13 cellular contexts compared by ENCODE assay signal in the genomic region with DNA sequence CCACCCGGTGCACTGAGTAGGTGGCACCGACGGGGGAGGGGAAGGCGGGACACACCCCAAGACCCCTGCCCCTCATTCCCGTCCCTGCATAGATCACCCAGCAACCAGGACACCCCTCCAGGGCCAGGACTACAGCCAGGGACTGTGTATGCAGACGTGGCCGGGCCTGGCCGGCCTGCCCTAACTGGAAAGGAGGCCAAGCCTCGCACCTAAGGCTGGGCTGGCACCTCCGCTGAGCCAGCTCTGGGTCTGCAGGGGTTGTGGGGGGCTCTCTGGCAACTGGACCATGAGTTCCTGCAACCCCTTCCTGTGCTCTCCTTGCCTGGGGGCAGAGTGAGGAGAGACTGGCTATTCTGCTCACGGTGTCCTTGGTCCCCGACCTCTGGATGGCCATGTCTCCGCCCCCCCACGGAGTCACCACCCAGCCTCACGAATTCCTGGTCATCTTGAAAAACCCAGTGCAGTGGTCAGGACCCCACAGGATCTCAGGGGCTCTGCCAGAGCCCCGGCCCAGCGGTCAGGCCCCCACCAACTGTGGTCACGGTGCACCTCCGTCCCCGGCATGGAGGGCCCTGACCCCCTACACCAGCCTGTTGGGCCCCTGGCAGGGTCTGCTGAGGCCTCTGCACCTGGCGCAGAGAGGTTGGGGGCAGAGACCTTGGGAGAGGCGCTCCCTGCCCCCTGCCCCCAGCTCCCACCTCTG. TPM values are rescaled to one million over a fixed set of nuclear protein-coding genes. Genes with fewer than 3 reads are reported as not detected.
DNase-seq lines count a peak whose midpoint lies in the region; ATAC-seq and TF ChIP-seq lines count a peak whose summit lies in the region.
"Had no signal": no experiment of that assay in that cellular context is flagged by ENCODE, and none has a peak within 500 bp of the region (broad histone marks: within the 10 kb centered on the region; RNA-seq: fewer than 3 reads in every experiment).

No MANE protein-coding gene starts in this region.

- H3K9me3 Mint-ChIP-seq in dendritic cell treated with granulocyte-macrophage colony-stimulating factor and Interleukin-4, amounts not matched to agents 40 ng/mL and 50 ng/mL, for 4 days: no peaks in the 10 kb centered on the region
- no peaks in the 10 kb centered on the region for H3K9me3 Mint-ChIP-seq in neural progenitor cell
- H3K9me3 Mint-ChIP-seq: HFFc6 had no signal

- H3K36me3 Mint-ChIP-seq in dendritic cell treated with granulocyte-macrophage colony-stimulating factor and Interleukin-4, amounts not matched to agents 40 ng/mL and 50 ng/mL, for 4 days (ENCODE audit: low read depth): no peaks in the 10 kb centered on the region
- no peaks in the 10 kb centered on the region for H3K36me3 Mint-ChIP-seq in neural progenitor cell

- H2BK15ac ChIP-seq in IMR-90 (ENCODE audit: low read depth, low read length): no peak overlapping the region

- H4K91ac ChIP-seq in IMR-90 (ENCODE audit: insufficient read depth, low read depth, low read length): no peak overlapping the region

- H2AFZ ChIP-seq in SK-N-SH (ENCODE audit: low read depth) (no peak overlapping the region), IMR-90 (replicated peaks; ENCODE audit: low read length, poor library complexity) (peak overlapping the region; percentile 91), neural progenitor cell (replicated peaks) (no peak overlapping the region)

- H3K4me3 ChIP-seq in SK-N-SH (ENCODE audit: low read depth in 2 of 2, low read length in 1 of 2) (peak overlapping the region; percentile 56; a peak in 3 of 4 replicates), IMR-90 (ENCODE audit: insufficient read depth, low read depth, low read length) (no peak overlapping the region), neural progenitor cell (peak overlapping the region; percentile 56)

- no peak overlapping the region for H4K5ac ChIP-seq in IMR-90 (ENCODE audit: low read depth, low read length)

- no peak overlapping the region for H2BK20ac ChIP-seq in IMR-90 (ENCODE audit: low read depth, low read length)

- H3K14ac ChIP-seq in IMR-90 (replicated peaks; ENCODE audit: low read depth, low read length): no peak overlapping the region

- H2AK9ac ChIP-seq in IMR-90 (replicated peaks; ENCODE audit: low read depth, low read length, poor library complexity): peak overlapping the region; percentile 85

- whole genome bisulfite sequencing in SK-N-SH (ENCODE audit: low lambda C conversion rate): 97% methylated on average over 6 of the region's 22 CpGs
- 82% methylated on average over 12 of the region's 22 CpGs; no CpG with 5 or more reads in 1 of the 2 experiments for WGBS in IMR-90 (ENCODE audit: extremely low coverage in 2 of 2, insufficient read length in 1 of 2), 2 experiments

- H3K27me3 ChIP-seq in SK-N-SH (ENCODE audit: insufficient read depth) (no peaks in the 10 kb centered on the region), IMR-90 (ENCODE audit: control insufficient read depth, insufficient read depth, low read length) (peaks cover 19% of the 10 kb centered on the region), neural progenitor cell (peaks cover 77% of the 10 kb centered on the region)

- H3K9me3 ChIP-seq in SK-N-SH (no peaks in the 10 kb centered on the region), IMR-90 (ENCODE audit: control insufficient read depth, insufficient read depth, low read length) (no peaks in the 10 kb centered on the region), neural progenitor cell (ENCODE audit: low read depth) (no peaks in the 10 kb centered on the region)
- H3K9me3 ChIP-seq: sigmoid colon had no signal

- H3K79me2 ChIP-seq in SK-N-SH (ENCODE audit: insufficient read depth) (no peaks in the 10 kb centered on the region), neural progenitor cell (ENCODE audit: low read depth) (no peaks in the 10 kb centered on the region)

- H2BK120ac ChIP-seq in IMR-90 (ENCODE audit: low read depth, low read length): no peak overlapping the region

- dilution Hi-C loops in IMR-90 (cut with HindIII; ENCODE audit: low sequenced_read_pairs, unreplicated experiment): no loop called here

- H4K8ac ChIP-seq in IMR-90 (ENCODE audit: low read depth in 2 of 2, low read length in 2 of 2): no peak overlapping the region

- no peaks in the 10 kb centered on the region for H3K9me1 ChIP-seq in IMR-90 (ENCODE audit: insufficient read depth, low read length)

- in situ Hi-C loops in IMR-90 (cut with MboI; ENCODE audit: low sequenced_read_pairs): no loop called here

- H3K9ac ChIP-seq in SK-N-SH (no peak overlapping the region), IMR-90 (ENCODE audit: low read depth, low read length) (no peak overlapping the region), neural progenitor cell (no peak overlapping the region)

- H2BK5ac ChIP-seq in IMR-90 (ENCODE audit: low read depth, low read length, poor library complexity, severe bottlenecking): no peak overlapping the region

- H3K4me2 ChIP-seq in SK-N-SH (peak overlapping the region; percentile 78; the same call in 1 of the 2 replicates), IMR-90 (ENCODE audit: low read depth, low read length) (peak overlapping the region; percentile 83; the same call in 1 of the 2 replicates), neural progenitor cell (peak overlapping the region; percentile 87)

- H3K4me1 ChIP-seq in SK-N-SH (ENCODE audit: control insufficient read depth in 1 of 2, insufficient read depth in 2 of 2, low read depth in 1 of 2, low read length in 1 of 2): peaks cover 0 to 22% of the 10 kb centered on the region in 2 experiments; a peak in 1 of 4 replicates
- peaks cover 10% of the 10 kb centered on the region; the same call in 1 of the 2 replicates for H3K4me1 ChIP-seq in IMR-90 (ENCODE audit: control insufficient read depth, insufficient read depth, low read length)
- peaks cover 10% of the 10 kb centered on the region for H3K4me1 ChIP-seq in neural progenitor cell

- no peak overlapping the region for H3K4ac ChIP-seq in IMR-90 (ENCODE audit: low read depth, low read length)

- no peak for TF ChIP-seq POLR2A in IMR-90 (IDR thresholded peaks at IDR 0.05; ENCODE audit: low read depth, low read length)

- peak overlapping the region; percentile 15 for H3K27ac Mint-ChIP-seq in dendritic cell treated with granulocyte-macrophage colony-stimulating factor and Interleukin-4, amounts not matched to agents 40 ng/mL and 50 ng/mL, for 4 days
- H3K27ac Mint-ChIP-seq in neural progenitor cell: no peak overlapping the region
- H3K27ac Mint-ChIP-seq: HFFc6 had no signal

- H3K23ac ChIP-seq in IMR-90 (ENCODE audit: low read depth, low read length): no peak overlapping the region

- H3F3A ChIP-seq in SK-N-SH (replicated peaks; ENCODE audit: insufficient read depth) (no peaks in the 10 kb centered on the region), neural progenitor cell (ENCODE audit: low read depth) (peaks cover 24% of the 10 kb centered on the region)

- H2AK5ac ChIP-seq in IMR-90 (ENCODE audit: low read depth, low read length): no peak overlapping the region

- BruUV-seq in IMR-90 (replicated peaks; lab: Mats Ljungman, UMichigan): no TSS peak

- DNase-seq in SK-N-SH (peak; percentile 48), IMR-90 (no peak), neural progenitor cell (ENCODE audit: low spot score) (no peak), activated gamma-delta T cell treated with Interleukin-2 at 50 U/mL for 16 hours (no peak)
- DNase-seq in NK-92 treated with Interleukin-12 subunit alpha and Interleukin-12 subunit beta, amount 100 ng/mL, for 24 hours (lab: John Stamatoyannopoulos, UW): no peak
- DNase-seq: activated CD4-positive, alpha-beta T cell treated with anti-CD3 and anti-CD28 coated beads for 1 hour; HFFc6; sigmoid colon had no signal

- ATAC-seq in SK-N-SH treated with all-trans-retinoic acid at 6 μM for 48 hours (no peak), IMR-90 (ENCODE audit: low read depth) (no peak), HG03139 (IDR thresholded peaks at IDR 0.05; ENCODE audit: unreplicated experiment) (no peak)
- ATAC-seq: left lobe of liver had no signal

- peaks cover 13% of the 10 kb centered on the region for H3K27me3 Mint-ChIP-seq in dendritic cell treated with granulocyte-macrophage colony-stimulating factor and Interleukin-4, amounts not matched to agents 40 ng/mL and 50 ng/mL, for 4 days
- H3K27me3 Mint-ChIP-seq in neural progenitor cell (ENCODE audit: insufficient read depth, low read depth): peaks cover 16% of the 10 kb centered on the region

- POLR2A ChIA-PET in SK-N-SH (lab: Yijun Ruan, JAX) (interaction anchor here (1.3 kb wide), 1 partner anchor 15 kb away, joined by 3 read pairs; a partner anchor contains a TSS), IMR-90 (lab: Charles Lee; ENCODE audit: unreplicated experiment) (no interaction called here)

- H3K9me2 ChIP-seq in SK-N-SH: no peaks in the 10 kb centered on the region

- H3K79me1 ChIP-seq in IMR-90 (ENCODE audit: low read depth in 1 of 2, low read length in 2 of 2): no peaks in the 10 kb centered on the region

- peaks cover 39% of the 10 kb centered on the region for H3K4me1 Mint-ChIP-seq in dendritic cell treated with granulocyte-macrophage colony-stimulating factor and Interleukin-4, amounts not matched to agents 40 ng/mL and 50 ng/mL, for 4 days (ENCODE audit: low read depth)
- peaks cover 9% of the 10 kb centered on the region for H3K4me1 Mint-ChIP-seq in neural progenitor cell

- no peak overlapping the region for H3K27ac ChIP-seq in SK-N-SH (ENCODE audit: low read depth in 2 of 2, low read length in 1 of 2)
- H3K27ac ChIP-seq in IMR-90 (ENCODE audit: insufficient read depth, low read length): no peak overlapping the region
- no peak overlapping the region for H3K27ac ChIP-seq in neural progenitor cell
- H3K27ac ChIP-seq: 22Rv1, sigmoid colon had no signal

- TF ChIP-seq CTCF in SK-N-SH (IDR thresholded peaks at IDR 0.05) (no peak), IMR-90 (conservative IDR thresholded peaks at IDR 0.05; ENCODE audit: low read depth, low read length) (no peak), neural progenitor cell (IDR thresholded peaks at IDR 0.05) (no peak)

- H3K56ac ChIP-seq in IMR-90 (ENCODE audit: extremely low read depth, insufficient read depth, low read length): no peak overlapping the region

- H4K20me1 ChIP-seq in SK-N-SH (ENCODE audit: insufficient read depth): no peaks in the 10 kb centered on the region; the same call in 1 of the 2 replicates
- H4K20me1 ChIP-seq in IMR-90 (ENCODE audit: insufficient read depth, low read length): no peaks in the 10 kb centered on the region
- peaks cover 21% of the 10 kb centered on the region for H4K20me1 ChIP-seq in neural progenitor cell (ENCODE audit: low read depth)

- H3K36me3 ChIP-seq in SK-N-SH (replicated peaks in 1 of 2; ENCODE audit: control insufficient read depth in 1 of 2, insufficient read depth in 2 of 2, low read length in 1 of 2) (no peaks in the 10 kb centered on the region), IMR-90 (ENCODE audit: control insufficient read depth, insufficient read depth, low read length) (no peaks in the 10 kb centered on the region), neural progenitor cell (no peaks in the 10 kb centered on the region)
- H3K36me3 ChIP-seq: sigmoid colon had no signal

- peak overlapping the region; percentile 61 for H3K4me3 Mint-ChIP-seq in dendritic cell treated with granulocyte-macrophage colony-stimulating factor and Interleukin-4, amounts not matched to agents 40 ng/mL and 50 ng/mL, for 4 days
- H3K4me3 Mint-ChIP-seq in neural progenitor cell: peak overlapping the region; percentile 81
- H3K4me3 Mint-ChIP-seq: HFFc6 had no signal

- TF ChIP-seq RAD21 in SK-N-SH (IDR thresholded peaks at IDR 0.05; ENCODE audit: low read length): no peak
- no peak for TF ChIP-seq RAD21 in IMR-90 (IDR thresholded peaks at IDR 0.05; ENCODE audit: low read length)

- CTCF ChIA-PET in SK-N-SH (lab: Yijun Ruan, JAX): no interaction called here
- CTCF ChIA-PET in IMR-90 (lab: Yijun Ruan, JAX): no interaction called here

- TF ChIP-seq EP300 in SK-N-SH (IDR thresholded peaks at IDR 0.05; ENCODE audit: borderline replicate concordance in 1 of 2, low read depth in 1 of 2, low read length in 1 of 2): no peak

- intact Hi-C loops in IMR-90 (cut with micrococcal nuclease): no loop called here
- intact Hi-C loops in dendritic cell treated with granulocyte-macrophage colony-stimulating factor and Interleukin-4, amounts not matched to agents 40 ng/mL and 50 ng/mL, for 4 days (cut with micrococcal nuclease): no loop called here

- H3K18ac ChIP-seq in IMR-90 (ENCODE audit: low read depth, low read length): no peak overlapping the region

RNA-seq across cellular contexts. Expression of a gene that starts 1.1 kb away (rescaled TPM):
- polyA plus RNA-seq in SK-N-SH (2012; rRNA removed) (4.8 and 6.7 TPM in 2 replicates), IMR-90 (2012; rRNA removed) (5.8 and 7.6 TPM in 2 replicates)
- polyA plus RNA-seq in SK-N-SH (2012; cell fraction: cytosol; rRNA removed): 2.4 and 5.1 TPM in 2 replicates
- 2.7 and 3.8 TPM in 2 replicates for polyA plus RNA-seq in SK-N-SH (2012; cell fraction: nucleus; rRNA removed)
- total RNA-seq in IMR-90 (2012; rRNA removed) (0.28 and 0.36 TPM in 2 replicates), neural progenitor cell (ENCODE audit: low replicate concordance) (2.5 and 7.8 TPM in 2 replicates)
- polyA plus RNA-seq in IMR-90 (2012; cell fraction: cytosol; rRNA removed): 6.7 and 13.9 TPM in 2 replicates
- polyA plus RNA-seq in IMR-90 (2012; cell fraction: nucleus; rRNA removed; ENCODE audit: low replicate concordance): 1.9 and 5.3 TPM in 2 replicates

RNA-seq across cellular contexts. Expression of a gene that starts 14.3 kb away (rescaled TPM):
- polyA plus RNA-seq in SK-N-SH (2012; rRNA removed): 40.4 and 45.4 TPM in 2 replicates
- 9.2 and 14.6 TPM in 2 replicates for polyA plus RNA-seq in SK-N-SH (2012; cell fraction: cytosol; rRNA removed)
- 262 and 389 TPM in 2 replicates for polyA plus RNA-seq in SK-N-SH (2012; cell fraction: nucleus; rRNA removed)
- total RNA-seq in IMR-90 (2012; rRNA removed): 17.2 and 18.1 TPM in 2 replicates
- 47.8 and 58.0 TPM in 2 replicates for polyA plus RNA-seq in IMR-90 (2012; rRNA removed)
- polyA plus RNA-seq in IMR-90 (2012; cell fraction: cytosol; rRNA removed): 32.4 and 47.2 TPM in 2 replicates
- 393 and 1,256 TPM in 2 replicates for polyA plus RNA-seq in IMR-90 (2012; cell fraction: nucleus; rRNA removed; ENCODE audit: low replicate concordance)
- 7.5 and 71.6 TPM in 2 replicates for total RNA-seq in neural progenitor cell (ENCODE audit: low replicate concordance)

RNA-seq across cellular contexts. Expression of a gene that starts 26.3 kb away (rescaled TPM):
- polyA plus RNA-seq in SK-N-SH (2012; rRNA removed) (73.6 and 104 TPM in 2 replicates), IMR-90 (2012; rRNA removed) (88.4 and 94.0 TPM in 2 replicates)
- 90.3 and 97.8 TPM in 2 replicates for polyA plus RNA-seq in SK-N-SH (2012; cell fraction: cytosol; rRNA removed)
- 72.0 and 84.8 TPM in 2 replicates for polyA plus RNA-seq in SK-N-SH (2012; cell fraction: nucleus; rRNA removed)
- total RNA-seq in IMR-90 (2012; rRNA removed) (33.7 and 43.3 TPM in 2 replicates), neural progenitor cell (ENCODE audit: low replicate concordance) (82.5 and 94.1 TPM in 2 replicates)
- 64.1 and 72.5 TPM in 2 replicates for polyA plus RNA-seq in IMR-90 (2012; cell fraction: cytosol; rRNA removed)
- polyA plus RNA-seq in IMR-90 (2012; cell fraction: nucleus; rRNA removed; ENCODE audit: low replicate concordance): 50.5 and 89.0 TPM in 2 replicates

RNA-seq across cellular contexts. Expression of a gene that starts 31.0 kb away (rescaled TPM):
- polyA plus RNA-seq in SK-N-SH (2012; rRNA removed) (0.96 and 1.2 TPM in 2 replicates), IMR-90 (2012; rRNA removed) (5.4 and 9.1 TPM in 2 replicates)
- polyA plus RNA-seq in SK-N-SH (2012; cell fraction: cytosol; rRNA removed): 0.10 and 0.15 TPM in 2 replicates
- polyA plus RNA-seq in SK-N-SH (2012; cell fraction: nucleus; rRNA removed): 9.6 and 17.1 TPM in 2 replicates
- total RNA-seq in IMR-90 (2012; rRNA removed) (1.1 and 1.4 TPM in 2 replicates), neural progenitor cell (ENCODE audit: low replicate concordance) (4.2 and 4.7 TPM in 2 replicates)
- polyA plus RNA-seq in IMR-90 (2012; cell fraction: cytosol; rRNA removed): 9.6 and 14.4 TPM in 2 replicates
- 23.7 and 54.5 TPM in 2 replicates for polyA plus RNA-seq in IMR-90 (2012; cell fraction: nucleus; rRNA removed; ENCODE audit: low replicate concordance)

RNA-seq across cellular contexts. Expression of a gene that starts 57.8 kb away (rescaled TPM):
- polyA plus RNA-seq in SK-N-SH (2012; rRNA removed): 11.3 and 15.0 TPM in 2 replicates
- 13.7 and 15.0 TPM in 2 replicates for polyA plus RNA-seq in SK-N-SH (2012; cell fraction: cytosol; rRNA removed)
- polyA plus RNA-seq in SK-N-SH (2012; cell fraction: nucleus; rRNA removed): 31.3 and 32.9 TPM in 2 replicates
- total RNA-seq in IMR-90 (2012; rRNA removed): 8.2 and 8.9 TPM in 2 replicates
- polyA plus RNA-seq in IMR-90 (2012; rRNA removed): 16.3 and 19.1 TPM in 2 replicates
- 7.1 and 9.1 TPM in 2 replicates for polyA plus RNA-seq in IMR-90 (2012; cell fraction: cytosol; rRNA removed)
- 19.2 and 19.6 TPM in 2 replicates for polyA plus RNA-seq in IMR-90 (2012; cell fraction: nucleus; rRNA removed; ENCODE audit: low replicate concordance)
- 12.6 and 16.9 TPM in 2 replicates for total RNA-seq in neural progenitor cell (ENCODE audit: low replicate concordance)
